In genomic region chr6:31834704-31835375, GRCh38 we compare ENCODE assay signal across 7 cellular contexts. TPM values are rescaled to one million over a fixed set of nuclear protein-coding genes. Genes with fewer than 3 reads are reported as not detected.
DNase-seq lines count a peak whose midpoint lies in the region; ATAC-seq and TF ChIP-seq lines count a peak whose summit lies in the region.

No MANE protein-coding gene starts in this region.

- peak overlapping the region; percentile 94 for H3K27ac ChIP-seq in IMR-90 (ENCODE audit: insufficient read depth, low read length)
- H3K27ac ChIP-seq in SJCRH30, result peak overlapping the region; percentile 98
- H3K27ac ChIP-seq in neutrophil, result peak overlapping the region; percentile 96

- ATAC-seq in GM18517 (IDR thresholded peaks at IDR 0.05; ENCODE audit: unreplicated experiment), result peak; percentile 41
- peak; percentile 76 for ATAC-seq in IMR-90 (ENCODE audit: low read depth)

- peak overlapping the region; percentile 96 for H2AK5ac ChIP-seq in IMR-90 (ENCODE audit: low read depth, low read length)

- H2BK5ac ChIP-seq in IMR-90 (ENCODE audit: low read depth, low read length, poor library complexity, severe bottlenecking), result peak overlapping the region; percentile 97

- CTCF ChIA-PET in IMR-90 (lab: Yijun Ruan, JAX), result no interaction called here

- peaks cover 7% of the 10 kb centered on the region; the same call in 1 of the 2 replicates for H3K9me1 ChIP-seq in IMR-90 (ENCODE audit: insufficient read depth, low read length)

- H2BK20ac ChIP-seq in IMR-90 (ENCODE audit: low read depth, low read length), result peak overlapping the region; percentile 20; the same call in 1 of the 2 replicates

- peak overlapping the region; percentile 99 for H2AK9ac ChIP-seq in IMR-90 (replicated peaks; ENCODE audit: low read depth, low read length, poor library complexity)

- BruUV-seq in IMR-90 (replicated peaks; lab: Mats Ljungman, UMichigan), result TSS peak; percentile 76

- peak overlapping the region; percentile 88 for H4K91ac ChIP-seq in IMR-90 (ENCODE audit: insufficient read depth, low read depth, low read length)

- peak overlapping the region; percentile 99 for H3K56ac ChIP-seq in IMR-90 (ENCODE audit: extremely low read depth, insufficient read depth, low read length)

- peaks cover 33% of the 10 kb centered on the region for H3K36me3 ChIP-seq in IMR-90 (ENCODE audit: control insufficient read depth, insufficient read depth, low read length)
- H3K36me3 ChIP-seq in SJCRH30, result peaks cover 40% of the 10 kb centered on the region
- peaks cover 24% of the 10 kb centered on the region for H3K36me3 ChIP-seq in neutrophil

- H3K27me3 ChIP-seq in IMR-90 (ENCODE audit: control insufficient read depth, insufficient read depth, low read length) (no peaks in the 10 kb centered on the region), SJCRH30 (no peaks in the 10 kb centered on the region), neutrophil (no peaks in the 10 kb centered on the region)

- peak overlapping the region; percentile 20; the same call in 1 of the 3 replicates for H2BK15ac ChIP-seq in IMR-90 (ENCODE audit: low read depth, low read length)

- peaks cover 28 to 58% of the 10 kb centered on the region in 2 experiments; a peak in 3 of 4 replicates for H3K79me1 ChIP-seq in IMR-90 (ENCODE audit: low read depth in 1 of 2, low read length in 2 of 2)

- intact Hi-C loops in IMR-90 (cut with micrococcal nuclease), result loop anchor here (1.0 to 5.0 kb wide), 4 partner anchors 28 to 173 kb away; partner anchors contain the start of genes ABHD16A, C6orf47, GPANK1 and NEU1

- peak overlapping the region; percentile 97 for H3K23ac ChIP-seq in IMR-90 (ENCODE audit: low read depth, low read length)

- H3K4me1 ChIP-seq in IMR-90 (ENCODE audit: control insufficient read depth, insufficient read depth, low read length) (peaks cover 13% of the 10 kb centered on the region), SJCRH30 (peaks cover 9% of the 10 kb centered on the region), neutrophil (ENCODE audit: control insufficient read depth in 1 of 2, insufficient read depth in 1 of 2, low read depth in 1 of 2, low read length in 1 of 2) (peaks cover 73 to 77% of the 10 kb centered on the region in 2 experiments)

- POLR2A ChIA-PET in IMR-90 (lab: Charles Lee; ENCODE audit: unreplicated experiment), result interaction anchor here (0.6 kb wide), 1 partner anchor 11 kb away, joined by 4 read pairs; no protein-coding TSS in a partner anchor

- H4K20me1 ChIP-seq in IMR-90 (ENCODE audit: insufficient read depth, low read length), result peaks cover 45% of the 10 kb centered on the region

- peak overlapping the region; percentile 94 for H3K4me2 ChIP-seq in IMR-90 (ENCODE audit: low read depth, low read length)

- H2AFZ ChIP-seq in IMR-90 (replicated peaks; ENCODE audit: low read length, poor library complexity), result peak overlapping the region; percentile 91

- peak overlapping the region; percentile 92; the same call in 1 of the 2 replicates for H2BK120ac ChIP-seq in IMR-90 (ENCODE audit: low read depth, low read length)

- no peak for DNase-seq in IMR-90
- DNase-seq in SJCRH30, result peak; percentile 75 to 86
- peak; percentile 67 for DNase-seq in activated gamma-delta T cell treated with anti-CD3 and anti-CD28 coated beads, Interleukin-2, amount 50 U/mL, for 16 hours (ENCODE audit: low read depth)
- peak; percentile 69 for DNase-seq in germinal center (ENCODE audit: low spot score)
- peak; percentile 92 for DNase-seq in superior temporal gyrus (ENCODE audit: extremely low spot score)

- no peak for TF ChIP-seq RAD21 in IMR-90 (IDR thresholded peaks at IDR 0.05; ENCODE audit: low read length)

- dilution Hi-C loops in IMR-90 (cut with HindIII; ENCODE audit: low sequenced_read_pairs, unreplicated experiment), result no loop called here

- TF ChIP-seq POLR2A in IMR-90 (IDR thresholded peaks at IDR 0.05; ENCODE audit: low read depth, low read length), result peak; percentile 99

- H3K9ac ChIP-seq in IMR-90 (ENCODE audit: low read depth, low read length), result peak overlapping the region; percentile 98

- 0% methylated on average over 8 of the region's 37 CpGs; no CpG with 5 or more reads in 1 of the 2 experiments for WGBS in IMR-90 (ENCODE audit: extremely low coverage in 2 of 2, insufficient read length in 1 of 2), 2 experiments

- H4K8ac ChIP-seq in IMR-90 (ENCODE audit: low read depth in 2 of 2, low read length in 2 of 2), result peak overlapping the region; percentile 92 to 99

- H3K18ac ChIP-seq in IMR-90 (ENCODE audit: low read depth, low read length), result peak overlapping the region; percentile 93

- H3K4me3 ChIP-seq in IMR-90 (ENCODE audit: insufficient read depth, low read depth, low read length) (peak overlapping the region; percentile 93), SJCRH30 (peak overlapping the region; percentile 93), neutrophil (ENCODE audit: low read depth in 1 of 2, low read length in 1 of 2) (peak overlapping the region; percentile 92 to 96)

- H3K9me3 ChIP-seq in IMR-90 (ENCODE audit: control insufficient read depth, insufficient read depth, low read length) (no peaks in the 10 kb centered on the region), SJCRH30 (replicated peaks) (no peaks in the 10 kb centered on the region), neutrophil (no peaks in the 10 kb centered on the region)

- H4K5ac ChIP-seq in IMR-90 (ENCODE audit: low read depth, low read length), result peak overlapping the region; percentile 67

- in situ Hi-C loops in IMR-90 (cut with MboI; ENCODE audit: low sequenced_read_pairs), result loop anchor here (10.0 kb wide), 2 partner anchors 150 to 290 kb away; partner anchors contain the start of genes ATP6V1G2, DDX39B, LY6G5C and NFKBIL1

- H3K14ac ChIP-seq in IMR-90 (replicated peaks; ENCODE audit: low read depth, low read length), result peak overlapping the region; percentile 99

- H3K4ac ChIP-seq in IMR-90 (ENCODE audit: low read depth, low read length), result peak overlapping the region; percentile 95

- TF ChIP-seq CTCF in IMR-90 (conservative IDR thresholded peaks at IDR 0.05; ENCODE audit: low read depth, low read length), result no peak
- no peak for TF ChIP-seq CTCF in neutrophil (IDR thresholded peaks at IDR 0.05)

TF ChIP-seq in IMR-90, 13 proteins besides CTCF, POLR2A, EP300 and RAD21:
- TF ChIP-seq MAZ (IDR thresholded peaks at IDR 0.05; ENCODE audit: borderline replicate concordance, low read depth, low read length) (peak; percentile 1; the same call in 1 of the 2 replicates), MXI1 (IDR thresholded peaks at IDR 0.05; ENCODE audit: borderline replicate concordance, low read depth, low read length) (0 out of 2 replicates have a peak, but pooled peaks have one; percentile 10), CEBPB (IDR thresholded peaks at IDR 0.05; ENCODE audit: low read depth, low read length) (peak; percentile 32; the same call in 1 of the 2 replicates), SMC3 (IDR thresholded peaks at IDR 0.05; ENCODE audit: low read depth, low read length) (no peak)
TF ChIP-seq in IMR-90: peak in this region for 3.

RNA-seq across cellular contexts. Expression of gene HSPA1B, which starts 7.3 kb away (rescaled TPM):
- total RNA-seq in IMR-90 (2012; rRNA removed), result 93.6 and 118 TPM in 2 replicates
- polyA plus RNA-seq in IMR-90 (2012; rRNA removed), result 59.4 and 61.1 TPM in 2 replicates
- polyA plus RNA-seq in IMR-90 (2012; cell fraction: cytosol; rRNA removed), result 37.3 and 63.5 TPM in 2 replicates
- polyA plus RNA-seq in IMR-90 (2012; cell fraction: nucleus; rRNA removed; ENCODE audit: low replicate concordance), result 23.4 and 49.3 TPM in 2 replicates
- total RNA-seq in SJCRH30 (2014; rRNA removed; shearing (Covaris generic)), result 106 and 118 TPM in 2 replicates

RNA-seq across cellular contexts. Expression of gene HSPA1A, which starts 19.5 kb away (rescaled TPM):
- total RNA-seq in IMR-90 (2012; rRNA removed), result 94.6 and 102 TPM in 2 replicates
- polyA plus RNA-seq in IMR-90 (2012; rRNA removed), result 93.1 and 95.3 TPM in 2 replicates
- 64.7 and 107 TPM in 2 replicates for polyA plus RNA-seq in IMR-90 (2012; cell fraction: cytosol; rRNA removed)
- polyA plus RNA-seq in IMR-90 (2012; cell fraction: nucleus; rRNA removed; ENCODE audit: low replicate concordance), result 39.6 and 77.5 TPM in 2 replicates
- 0.56 TPM in 1 of 2 replicates, not detected in the other for total RNA-seq in SJCRH30 (2014; rRNA removed; shearing (Covaris generic))

RNA-seq across cellular contexts. Expression of gene HSPA1L, which starts 19.8 kb away (rescaled TPM):
- total RNA-seq in IMR-90 (2012; rRNA removed), result 1.3 and 1.4 TPM in 2 replicates
- 0.97 and 1.0 TPM in 2 replicates for polyA plus RNA-seq in IMR-90 (2012; rRNA removed)
- 0.45 and 0.54 TPM in 2 replicates for polyA plus RNA-seq in IMR-90 (2012; cell fraction: cytosol; rRNA removed)
- 0.27 and 0.68 TPM in 2 replicates for polyA plus RNA-seq in IMR-90 (2012; cell fraction: nucleus; rRNA removed; ENCODE audit: low replicate concordance)
- 0.10 and 0.14 TPM in 2 replicates for total RNA-seq in SJCRH30 (2014; rRNA removed; shearing (Covaris generic))

RNA-seq across cellular contexts. Expression of gene NEU1, which starts 27.8 kb away (rescaled TPM):
- total RNA-seq in IMR-90 (2012; rRNA removed), result 23.6 and 28.5 TPM in 2 replicates
- 36.2 and 37.3 TPM in 2 replicates for polyA plus RNA-seq in IMR-90 (2012; rRNA removed)
- 32.0 and 40.9 TPM in 2 replicates for polyA plus RNA-seq in IMR-90 (2012; cell fraction: cytosol; rRNA removed)
- polyA plus RNA-seq in IMR-90 (2012; cell fraction: nucleus; rRNA removed; ENCODE audit: low replicate concordance), result 19.7 and 24.8 TPM in 2 replicates
- total RNA-seq in SJCRH30 (2014; rRNA removed; shearing (Covaris generic)), result 21.2 and 23.3 TPM in 2 replicates

RNA-seq across cellular contexts. Expression of gene LSM2, which starts 28.1 kb away (rescaled TPM):
- total RNA-seq in IMR-90 (2012; rRNA removed), result 48.0 and 56.3 TPM in 2 replicates
- 55.0 and 61.0 TPM in 2 replicates for polyA plus RNA-seq in IMR-90 (2012; rRNA removed)
- polyA plus RNA-seq in IMR-90 (2012; cell fraction: cytosol; rRNA removed), result 54.6 and 56.8 TPM in 2 replicates
- polyA plus RNA-seq in IMR-90 (2012; cell fraction: nucleus; rRNA removed; ENCODE audit: low replicate concordance), result 13.0 and 15.1 TPM in 2 replicates
- total RNA-seq in SJCRH30 (2014; rRNA removed; shearing (Covaris generic)), result 90.1 and 106 TPM in 2 replicates

Comparison
In these comparisons a context has a peak if more than half of its experiments do, and no peak if none do; other contexts are left out.
1. RNA of gene HSPA1A, which starts 19.5 kb away (total RNA-seq): 94.6 to 102 TPM in IMR-90; 0.56 TPM in SJCRH30; every median in the first group is over 10 times any median in the second.
2. Peak in every context shown above with its lines, with median percentiles within 50 percentile points of each other: H3K27ac ChIP-seq and H3K4me3 ChIP-seq.